ENCODE assay signal across 24 cellular contexts in the genomic region with DNA sequence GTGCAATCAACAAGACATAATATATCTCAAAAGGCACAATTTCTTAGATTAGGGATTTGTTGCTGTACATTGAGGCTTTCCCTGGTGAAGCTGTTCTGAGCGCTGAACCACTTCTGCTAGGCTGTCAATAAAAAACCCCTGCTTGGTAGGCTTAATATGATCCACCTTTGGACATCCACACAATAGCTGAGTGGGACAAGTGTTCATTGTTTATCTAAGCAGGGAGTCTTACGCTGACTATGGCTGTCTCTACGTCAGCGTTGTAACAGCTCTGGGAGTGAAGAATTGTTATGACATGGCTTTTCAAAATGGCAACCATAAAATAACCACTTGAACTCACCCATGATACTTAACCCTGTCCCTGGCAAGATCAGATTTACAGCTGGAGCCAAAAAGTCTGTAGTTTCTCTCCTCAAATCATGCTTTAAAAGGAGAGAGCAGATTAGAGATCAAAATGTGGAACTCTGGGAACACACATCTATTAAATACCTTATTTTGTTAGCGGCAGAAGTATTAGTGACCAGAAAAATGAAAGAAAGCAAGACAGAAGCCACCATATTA.
DNase-seq lines count a peak whose midpoint lies in the region; ATAC-seq and TF ChIP-seq lines count a peak whose summit lies in the region.
"Had no signal": no experiment of that assay in that cellular context is flagged by ENCODE, and none has a peak within 500 bp of the region (broad histone marks: within the 10 kb centered on the region; RNA-seq: fewer than 3 reads in every experiment).

No MANE protein-coding gene starts in this region.

- H2BK15ac ChIP-seq in mesendoderm (replicated peaks; ENCODE audit: low read depth) = no peak overlapping the region

- H2BK5ac ChIP-seq in mesendoderm (ENCODE audit: low read length) = no peak overlapping the region

- no peaks in the 10 kb centered on the region for H3K79me2 ChIP-seq in mesendoderm (ENCODE audit: control insufficient read depth, insufficient read depth, low read length)

- no peak overlapping the region for H3K18ac ChIP-seq in mesendoderm (ENCODE audit: low read length)

- H2BK120ac ChIP-seq in mesendoderm (ENCODE audit: low read depth, low read length) = no peak overlapping the region

- no peak overlapping the region for H4K8ac ChIP-seq in mesendoderm (ENCODE audit: low read depth, low read length)

- H3K4me1 ChIP-seq in mesendoderm (ENCODE audit: control insufficient read depth, low read depth, low read length) = no peaks in the 10 kb centered on the region
- H3K4me1 ChIP-seq: breast epithelium, gastroesophageal sphincter, tibial nerve had no signal

- no peak overlapping the region for H3K4ac ChIP-seq in mesendoderm (ENCODE audit: low read depth, low read length)

- H3K56ac ChIP-seq in mesendoderm (ENCODE audit: low read length) = no peak overlapping the region

- no CpG with 5 or more reads among the region's 5 CpGs for WGBS in mesendoderm (ENCODE audit: extremely low coverage, insufficient coverage, low lambda C conversion rate)

- H3K27me3 ChIP-seq in mesendoderm (ENCODE audit: insufficient read depth, low read length, poor library complexity) = no peaks in the 10 kb centered on the region
- H3K27me3 ChIP-seq: breast epithelium, gastroesophageal sphincter, ovary, tibial nerve had no signal

- no peak overlapping the region for H2AK5ac ChIP-seq in mesendoderm (ENCODE audit: low read length)

- H3K9ac ChIP-seq in mesendoderm (ENCODE audit: low read length) = no peak overlapping the region

- H3K36me3 ChIP-seq in mesendoderm (ENCODE audit: control insufficient read depth, insufficient read depth, low read length) = no peaks in the 10 kb centered on the region
- H3K36me3 ChIP-seq: breast epithelium, gastroesophageal sphincter, ovary, tibial nerve, WERI-Rb-1 had no signal

- no peak overlapping the region for H3K27ac ChIP-seq in mesendoderm (ENCODE audit: low read depth, low read length)
- H3K27ac ChIP-seq: breast epithelium, gastroesophageal sphincter, ovary, tibial nerve, WERI-Rb-1 had no signal

- H3K79me1 ChIP-seq in mesendoderm (ENCODE audit: low read length) = no peaks in the 10 kb centered on the region

- DNase-seq in DMS53 treated with DMSO at 0.1 percent for 48 hours (lab: John Stamatoyannopoulos, UW; ENCODE audit: unreplicated experiment) (peak; percentile 79), NCI-H187 (lab: John Stamatoyannopoulos, UW) (peak; percentile 4 to 46), NCI-H69 (lab: John Stamatoyannopoulos, UW) (peak; percentile 23), fibroblast of villous mesenchyme (ENCODE audit: low read depth) (peak; percentile 10), SIG-M5 (lab: John Stamatoyannopoulos, UW) (no peak), mesendoderm (no peak)
- DNase-seq: activated CD4-positive, alpha-beta T cell treated with anti-CD3 and anti-CD28 coated beads for 48 hours; AML-193; CD4-positive, CD25-positive, alpha-beta regulatory T cell; immature natural killer cell; left cardiac atrium; NCI-H524 treated with DMSO at 0.1 percent for 48 hours; ovary; stimulated activated CD4-positive, alpha-beta T cell treated with anti-CD3 and anti-CD28 coated beads, Interleukin-15, amount 100 ng/mL, for 24 hours; stimulated activated CD4-positive, alpha-beta T cell treated with anti-CD3 and anti-CD28 coated beads, Interleukin-4, amount 100 ng/mL, for 4 hours; WERI-Rb-1 had no signal

- no peak overlapping the region for H4K5ac ChIP-seq in mesendoderm (ENCODE audit: low read length)

- no peak overlapping the region for H3K4me3 ChIP-seq in fibroblast of villous mesenchyme (ENCODE audit: low read depth, low read length)
- H3K4me3 ChIP-seq in mesendoderm (ENCODE audit: low read length) = no peak overlapping the region
- H3K4me3 ChIP-seq: breast epithelium, gastroesophageal sphincter, GM12878, ovary, tibial nerve had no signal

- H3K4me2 ChIP-seq in mesendoderm (ENCODE audit: low read length) = no peak overlapping the region

- TF ChIP-seq CTCF in fibroblast of villous mesenchyme (IDR thresholded peaks at IDR 0.05; ENCODE audit: insufficient read depth, low read depth, low read length) = no peak

- no peak overlapping the region for H3K23ac ChIP-seq in mesendoderm (ENCODE audit: low read length)

- ATAC-seq in HG03280 (IDR thresholded peaks at IDR 0.05; ENCODE audit: unreplicated experiment) (no peak), GM18858 (IDR thresholded peaks at IDR 0.05; ENCODE audit: unreplicated experiment) (no peak)
- ATAC-seq: activated naive CD4-positive, alpha-beta T cell treated with anti-CD3 and anti-CD28 coated beads, Interleukin-2, amount 50 U/mL, for 72 hours; gastroesophageal sphincter; GM12878; left cardiac atrium; stimulated activated effector memory CD8-positive, alpha-beta T cell treated with anti-CD3 and anti-CD28 coated beads, Interleukin-12 subunit alpha, Interleukin-12 subunit beta, amount 100 ng/mL, for 72 hours had no signal

Comparison
In these comparisons a context has a peak if more than half of its experiments do, and no peak if none do; other contexts are left out.
1. DNase-seq: peak in DMS53 treated with DMSO at 0.1 percent for 48 hours (single experiment), NCI-H187 (2 of 2), NCI-H69 (single experiment) and fibroblast of villous mesenchyme (single experiment); none in SIG-M5 (single experiment) and mesendoderm (single experiment).